In genomic region chr3:134839990-134840389, GRCh38 we compare ENCODE assay signal across 15 cellular contexts. TPM values are rescaled to one million over a fixed set of nuclear protein-coding genes. Genes with fewer than 3 reads are reported as not detected.
A peak's percentile ranks its signal among the peaks of the same experiment; 100 is the strongest.
DNase-seq lines count a peak whose midpoint lies in the region; ATAC-seq and TF ChIP-seq lines count a peak whose summit lies in the region.
"Had no signal": no experiment of that assay in that cellular context is flagged by ENCODE, and none has a peak within 500 bp of the region (broad histone marks: within the 10 kb centered on the region; RNA-seq: fewer than 3 reads in every experiment).

No MANE protein-coding gene starts in this region.

- no peaks in the 10 kb centered on the region for H3K4me1 ChIP-seq in vagina
- H3K4me1 ChIP-seq: BE2C had no signal

- no peaks in the 10 kb centered on the region for H3K36me3 ChIP-seq in vagina
- H3K36me3 ChIP-seq: BE2C had no signal

- no peak overlapping the region for H3K27ac ChIP-seq in vagina

- TF ChIP-seq CTCF in vagina (IDR thresholded peaks at IDR 0.05) = no peak

- ATAC-seq in GM18867 (IDR thresholded peaks at IDR 0.05; ENCODE audit: unreplicated experiment) = peak; percentile 97
- ATAC-seq in GM21526 (IDR thresholded peaks at IDR 0.05; ENCODE audit: low FRiP score, unreplicated experiment) = peak; percentile 56
- peak; percentile 72 for ATAC-seq in HG03280 (IDR thresholded peaks at IDR 0.05; ENCODE audit: unreplicated experiment)
- ATAC-seq: activated T-cell treated with anti-CD3 and anti-CD28 coated beads, Interleukin-2, amount 50 U/mL, for 72 hours; HepG2; stimulated activated naive CD8-positive, alpha-beta T cell treated with anti-CD3 and anti-CD28 coated beads, Interleukin-15, amount 100 ng/mL, for 72 hours had no signal

- peak; percentile 80 for DNase-seq in RPMI8226
- no peak for DNase-seq in AG08395 (ENCODE audit: low spot score)
- no peak for DNase-seq in vagina (ENCODE audit: extremely low spot score in 2 of 2)
- DNase-seq in inferior parietal cortex (ENCODE audit: extremely low spot score) = no peak
- no peak for DNase-seq in ureter (ENCODE audit: low spot score)
- DNase-seq: activated T-cell treated with anti-CD3 and anti-CD28 coated beads, Interleukin-2, amount 50 U/mL, for 72 hours; BE2C; NCI-H1930; stimulated activated CD4-positive, alpha-beta T cell treated with anti-CD3 and anti-CD28 coated beads, Interleukin-4, amount 100 ng/mL, for 24 hours; stimulated activated naive CD8-positive, alpha-beta T cell treated with anti-CD3 and anti-CD28 coated beads, Interleukin-15, amount 100 ng/mL, for 72 hours; SW 1271 had no signal

- intact Hi-C loops in vagina (cut with DNase I) = no loop called here

- H3K9me3 ChIP-seq in vagina = no peaks in the 10 kb centered on the region
- H3K9me3 ChIP-seq: BE2C had no signal

- TF ChIP-seq POLR2A in vagina (IDR thresholded peaks at IDR 0.05) = no peak

- no peaks in the 10 kb centered on the region for H3K27me3 ChIP-seq in vagina
- H3K27me3 ChIP-seq: BE2C had no signal

- no peak overlapping the region for H3K4me3 ChIP-seq in vagina

RNA-seq across cellular contexts. Expression of gene EPHB1, which starts 44.9 kb away (rescaled TPM):
- total RNA-seq in vagina (2.2 TPM), ureter (3.1 TPM)
